In the genomic region with DNA sequence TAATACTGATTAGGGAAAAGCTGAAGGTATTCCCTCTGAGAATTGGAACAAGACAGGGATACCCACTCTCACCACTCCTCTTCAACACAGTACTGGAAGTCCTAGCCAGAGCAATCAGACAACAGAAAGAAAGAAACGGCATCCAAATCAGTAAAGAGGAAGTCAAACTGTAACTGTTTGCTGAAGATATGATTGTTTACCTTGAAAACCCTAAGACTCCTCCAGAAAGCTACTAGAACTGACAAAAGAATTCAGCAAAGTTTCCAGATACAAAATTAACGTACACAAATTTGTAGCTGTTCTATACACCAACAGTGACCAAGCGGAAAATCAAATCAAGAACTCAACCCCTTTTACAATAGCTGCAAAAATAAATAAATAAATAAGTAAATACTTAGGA, we compare ENCODE assay signal across 1 cellular context.
TF ChIP-seq lines count a peak whose summit lies in the region.

No MANE protein-coding gene starts in this region.

TF ChIP-seq in GM23338, 12 proteins besides CTCF, POLR2A, EP300 and RAD21 (continued from another document):
- TF ChIP-seq, protein P1, sequence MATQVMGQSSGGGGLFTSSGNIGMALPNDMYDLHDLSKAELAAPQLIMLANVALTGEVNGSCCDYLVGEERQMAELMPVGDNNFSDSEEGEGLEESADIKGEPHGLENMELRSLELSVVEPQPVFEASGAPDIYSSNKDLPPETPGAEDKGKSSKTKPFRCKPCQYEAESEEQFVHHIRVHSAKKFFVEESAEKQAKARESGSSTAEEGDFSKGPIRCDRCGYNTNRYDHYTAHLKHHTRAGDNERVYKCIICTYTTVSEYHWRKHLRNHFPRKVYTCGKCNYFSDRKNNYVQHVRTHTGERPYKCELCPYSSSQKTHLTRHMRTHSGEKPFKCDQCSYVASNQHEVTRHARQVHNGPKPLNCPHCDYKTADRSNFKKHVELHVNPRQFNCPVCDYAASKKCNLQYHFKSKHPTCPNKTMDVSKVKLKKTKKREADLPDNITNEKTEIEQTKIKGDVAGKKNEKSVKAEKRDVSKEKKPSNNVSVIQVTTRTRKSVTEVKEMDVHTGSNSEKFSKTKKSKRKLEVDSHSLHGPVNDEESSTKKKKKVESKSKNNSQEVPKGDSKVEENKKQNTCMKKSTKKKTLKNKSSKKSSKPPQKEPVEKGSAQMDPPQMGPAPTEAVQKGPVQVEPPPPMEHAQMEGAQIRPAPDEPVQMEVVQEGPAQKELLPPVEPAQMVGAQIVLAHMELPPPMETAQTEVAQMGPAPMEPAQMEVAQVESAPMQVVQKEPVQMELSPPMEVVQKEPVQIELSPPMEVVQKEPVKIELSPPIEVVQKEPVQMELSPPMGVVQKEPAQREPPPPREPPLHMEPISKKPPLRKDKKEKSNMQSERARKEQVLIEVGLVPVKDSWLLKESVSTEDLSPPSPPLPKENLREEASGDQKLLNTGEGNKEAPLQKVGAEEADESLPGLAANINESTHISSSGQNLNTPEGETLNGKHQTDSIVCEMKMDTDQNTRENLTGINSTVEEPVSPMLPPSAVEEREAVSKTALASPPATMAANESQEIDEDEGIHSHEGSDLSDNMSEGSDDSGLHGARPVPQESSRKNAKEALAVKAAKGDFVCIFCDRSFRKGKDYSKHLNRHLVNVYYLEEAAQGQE (IDR thresholded peaks at IDR 0.05; ENCODE audit: unreplicated experiment): no peak
- TF ChIP-seq CREB1 (CRISPR knock-in tag; IDR thresholded peaks at IDR 0.05; ENCODE audit: low read depth): no peak
- TF ChIP-seq, protein P2, sequence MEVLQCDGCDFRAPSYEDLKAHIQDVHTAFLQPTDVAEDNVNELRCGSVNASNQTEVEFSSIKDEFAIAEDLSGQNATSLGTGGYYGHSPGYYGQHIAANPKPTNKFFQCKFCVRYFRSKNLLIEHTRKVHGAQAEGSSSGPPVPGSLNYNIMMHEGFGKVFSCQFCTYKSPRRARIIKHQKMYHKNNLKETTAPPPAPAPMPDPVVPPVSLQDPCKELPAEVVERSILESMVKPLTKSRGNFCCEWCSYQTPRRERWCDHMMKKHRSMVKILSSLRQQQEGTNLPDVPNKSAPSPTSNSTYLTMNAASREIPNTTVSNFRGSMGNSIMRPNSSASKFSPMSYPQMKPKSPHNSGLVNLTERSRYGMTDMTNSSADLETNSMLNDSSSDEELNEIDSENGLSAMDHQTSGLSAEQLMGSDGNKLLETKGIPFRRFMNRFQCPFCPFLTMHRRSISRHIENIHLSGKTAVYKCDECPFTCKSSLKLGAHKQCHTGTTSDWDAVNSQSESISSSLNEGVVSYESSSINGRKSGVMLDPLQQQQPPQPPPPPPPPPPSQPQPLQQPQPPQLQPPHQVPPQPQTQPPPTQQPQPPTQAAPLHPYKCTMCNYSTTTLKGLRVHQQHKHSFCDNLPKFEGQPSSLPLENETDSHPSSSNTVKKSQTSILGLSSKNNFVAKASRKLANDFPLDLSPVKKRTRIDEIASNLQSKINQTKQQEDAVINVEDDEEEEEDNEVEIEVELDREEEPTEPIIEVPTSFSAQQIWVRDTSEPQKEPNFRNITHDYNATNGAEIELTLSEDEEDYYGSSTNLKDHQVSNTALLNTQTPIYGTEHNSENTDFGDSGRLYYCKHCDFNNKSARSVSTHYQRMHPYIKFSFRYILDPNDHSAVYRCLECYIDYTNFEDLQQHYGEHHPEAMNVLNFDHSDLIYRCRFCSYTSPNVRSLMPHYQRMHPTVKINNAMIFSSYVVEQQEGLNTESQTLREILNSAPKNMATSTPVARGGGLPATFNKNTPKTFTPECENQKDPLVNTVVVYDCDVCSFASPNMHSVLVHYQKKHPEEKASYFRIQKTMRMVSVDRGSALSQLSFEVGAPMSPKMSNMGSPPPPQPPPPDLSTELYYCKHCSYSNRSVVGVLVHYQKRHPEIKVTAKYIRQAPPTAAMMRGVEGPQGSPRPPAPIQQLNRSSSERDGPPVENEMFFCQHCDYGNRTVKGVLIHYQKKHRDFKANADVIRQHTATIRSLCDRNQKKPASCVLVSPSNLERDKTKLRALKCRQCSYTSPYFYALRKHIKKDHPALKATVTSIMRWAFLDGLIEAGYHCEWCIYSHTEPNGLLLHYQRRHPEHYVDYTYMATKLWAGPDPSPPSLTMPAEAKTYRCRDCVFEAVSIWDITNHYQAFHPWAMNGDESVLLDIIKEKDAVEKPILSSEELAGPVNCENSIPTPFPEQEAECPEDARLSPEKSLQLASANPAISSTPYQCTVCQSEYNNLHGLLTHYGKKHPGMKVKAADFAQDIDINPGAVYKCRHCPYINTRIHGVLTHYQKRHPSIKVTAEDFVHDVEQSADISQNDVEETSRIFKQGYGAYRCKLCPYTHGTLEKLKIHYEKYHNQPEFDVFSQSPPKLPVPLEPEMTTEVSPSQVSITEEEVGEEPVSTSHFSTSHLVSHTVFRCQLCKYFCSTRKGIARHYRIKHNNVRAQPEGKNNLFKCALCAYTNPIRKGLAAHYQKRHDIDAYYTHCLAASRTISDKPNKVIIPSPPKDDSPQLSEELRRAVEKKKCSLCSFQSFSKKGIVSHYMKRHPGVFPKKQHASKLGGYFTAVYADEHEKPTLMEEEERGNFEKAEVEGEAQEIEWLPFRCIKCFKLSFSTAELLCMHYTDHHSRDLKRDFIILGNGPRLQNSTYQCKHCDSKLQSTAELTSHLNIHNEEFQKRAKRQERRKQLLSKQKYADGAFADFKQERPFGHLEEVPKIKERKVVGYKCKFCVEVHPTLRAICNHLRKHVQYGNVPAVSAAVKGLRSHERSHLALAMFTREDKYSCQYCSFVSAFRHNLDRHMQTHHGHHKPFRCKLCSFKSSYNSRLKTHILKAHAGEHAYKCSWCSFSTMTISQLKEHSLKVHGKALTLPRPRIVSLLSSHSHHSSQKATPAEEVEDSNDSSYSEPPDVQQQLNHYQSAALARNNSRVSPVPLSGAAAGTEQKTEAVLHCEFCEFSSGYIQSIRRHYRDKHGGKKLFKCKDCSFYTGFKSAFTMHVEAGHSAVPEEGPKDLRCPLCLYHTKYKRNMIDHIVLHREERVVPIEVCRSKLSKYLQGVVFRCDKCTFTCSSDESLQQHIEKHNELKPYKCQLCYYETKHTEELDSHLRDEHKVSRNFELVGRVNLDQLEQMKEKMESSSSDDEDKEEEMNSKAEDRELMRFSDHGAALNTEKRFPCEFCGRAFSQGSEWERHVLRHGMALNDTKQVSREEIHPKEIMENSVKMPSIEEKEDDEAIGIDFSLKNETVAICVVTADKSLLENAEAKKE (CRISPR knock-in tag; IDR thresholded peaks at IDR 0.05): no peak
- no peak for TF ChIP-seq POLR2AphosphoS5 (IDR thresholded peaks at IDR 0.05; ENCODE audit: low read depth)
- TF ChIP-seq, protein P3, sequence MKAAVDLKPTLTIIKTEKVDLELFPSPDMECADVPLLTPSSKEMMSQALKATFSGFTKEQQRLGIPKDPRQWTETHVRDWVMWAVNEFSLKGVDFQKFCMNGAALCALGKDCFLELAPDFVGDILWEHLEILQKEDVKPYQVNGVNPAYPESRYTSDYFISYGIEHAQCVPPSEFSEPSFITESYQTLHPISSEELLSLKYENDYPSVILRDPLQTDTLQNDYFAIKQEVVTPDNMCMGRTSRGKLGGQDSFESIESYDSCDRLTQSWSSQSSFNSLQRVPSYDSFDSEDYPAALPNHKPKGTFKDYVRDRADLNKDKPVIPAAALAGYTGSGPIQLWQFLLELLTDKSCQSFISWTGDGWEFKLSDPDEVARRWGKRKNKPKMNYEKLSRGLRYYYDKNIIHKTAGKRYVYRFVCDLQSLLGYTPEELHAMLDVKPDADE (IDR thresholded peaks at IDR 0.05): no peak
TF ChIP-seq in GM23338: peak in this region for 0.
